In the genomic region with DNA sequence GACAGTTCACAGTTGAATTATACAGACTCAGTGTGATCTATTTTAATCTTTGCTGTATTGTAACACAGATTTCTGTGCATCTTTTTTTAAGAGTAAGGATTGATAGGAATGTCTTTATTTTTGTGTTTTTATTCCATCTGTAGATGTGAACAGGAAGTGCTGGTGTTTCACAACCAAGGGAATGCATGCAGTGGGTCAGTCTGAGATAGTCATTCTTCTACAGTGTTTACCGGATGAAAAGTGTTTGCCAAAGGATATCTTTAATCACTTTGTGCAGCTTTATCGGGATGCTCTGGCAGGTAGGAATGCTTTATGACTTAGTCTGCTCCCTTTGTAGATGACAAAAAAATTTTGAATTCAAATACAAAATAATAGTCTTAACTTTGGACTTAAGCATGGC, we compare ENCODE assay signal across 20 cellular contexts.
DNase-seq lines count a peak whose midpoint lies in the region; ATAC-seq, FAIRE-seq and TF ChIP-seq lines count a peak whose summit lies in the region.
"Had no signal": no experiment of that assay in that cellular context is flagged by ENCODE, and none has a peak within 500 bp of the region (broad histone marks: within the 10 kb centered on the region; RNA-seq: fewer than 3 reads in every experiment).

No MANE protein-coding gene starts in this region.

- H3K9me3 ChIP-seq in PC-3 (ENCODE audit: low read length) (no peaks in the 10 kb centered on the region), endodermal cell (ENCODE audit: control insufficient read depth, low read length) (no peaks in the 10 kb centered on the region), keratinocyte (ENCODE audit: control insufficient read depth, low read depth, low read length) (no peaks in the 10 kb centered on the region)
- H3K9me3 ChIP-seq: ascending aorta, SJSA1, vagina had no signal

- H3K27me3 ChIP-seq in PC-3 (ENCODE audit: low read length) (no peaks in the 10 kb centered on the region), endodermal cell (ENCODE audit: control insufficient read depth, insufficient read depth, low read length, poor library complexity, severe bottlenecking) (no peaks in the 10 kb centered on the region), keratinocyte (ENCODE audit: control insufficient read depth, extremely low read depth, insufficient read depth, low read length) (no peaks in the 10 kb centered on the region), dorsolateral prefrontal cortex (no peaks in the 10 kb centered on the region)
- H3K27me3 ChIP-seq: ascending aorta, SJSA1, vagina had no signal

- ATAC-seq in PC-3 (no peak), HG02798 (IDR thresholded peaks at IDR 0.05; ENCODE audit: poor library complexity, unreplicated experiment) (no peak), HG02870 (IDR thresholded peaks at IDR 0.05; ENCODE audit: unreplicated experiment) (no peak)
- ATAC-seq: T-helper 17 cell had no signal

- FAIRE-seq in keratinocyte (lab: Jason Lieb, UNC): peak; percentile 9
- FAIRE-seq: colon had no signal

- no peak overlapping the region for H3K27ac ChIP-seq in PC-3 (ENCODE audit: low read length)
- no peak overlapping the region for H3K27ac ChIP-seq in endodermal cell (ENCODE audit: low read depth, low read length)
- no peak overlapping the region for H3K27ac ChIP-seq in keratinocyte (ENCODE audit: control insufficient read depth, insufficient read depth, low read length)
- H3K27ac ChIP-seq in dorsolateral prefrontal cortex: no peak overlapping the region
- H3K27ac ChIP-seq: ascending aorta, SJSA1, vagina, WERI-Rb-1 had no signal

- no peak overlapping the region for H3K4me3 ChIP-seq in PC-3 (ENCODE audit: low read length)
- H3K4me3 ChIP-seq in endodermal cell (ENCODE audit: low read length): no peak overlapping the region
- no peak overlapping the region for H3K4me3 ChIP-seq in keratinocyte (ENCODE audit: control insufficient read depth in 2 of 3, extremely low read depth in 1 of 3, insufficient read depth in 2 of 3, low read depth in 1 of 3, low read length in 3 of 3)
- no peak overlapping the region for H3K4me3 ChIP-seq in dorsolateral prefrontal cortex
- H3K4me3 ChIP-seq: ascending aorta, SJSA1, vagina had no signal

- TF ChIP-seq CTCF in PC-3 (conservative IDR thresholded peaks at IDR 0.05; ENCODE audit: low read depth, low read length) (no peak), endodermal cell (conservative IDR thresholded peaks at IDR 0.05) (no peak), keratinocyte (optimal IDR thresholded peaks at IDR 0.05 in 1 of 3, IDR thresholded peaks at IDR 0.05 in 1 of 3, conservative IDR thresholded peaks at IDR 0.05 in 1 of 3; ENCODE audit: extremely low read depth in 1 of 3, insufficient read depth in 2 of 3, low read length in 3 of 3) (no peak), dorsolateral prefrontal cortex (IDR thresholded peaks at IDR 0.05 in 54 of 56, conservative IDR thresholded peaks at IDR 0.05 in 2 of 56; ENCODE audit: low read depth in 1 of 56, partially characterized antibody in 56 of 56) (no peak)

- no peak overlapping the region for H3K4me2 ChIP-seq in PC-3 (ENCODE audit: low read length)
- H3K4me2 ChIP-seq in keratinocyte (ENCODE audit: control insufficient read depth, extremely low read depth, insufficient read depth, low read depth, low read length): no peak overlapping the region

- DNase-seq in EH (ENCODE audit: low read depth): peak; percentile 70
- DNase-seq in PC-3: peak; percentile 22
- no peak for DNase-seq in endodermal cell
- no peak for DNase-seq in keratinocyte (ENCODE audit: low read depth, low spot score)
- no peak for DNase-seq in NCI-H1048 (lab: John Stamatoyannopoulos, UW)
- DNase-seq in dorsolateral prefrontal cortex: no peak
- DNase-seq: activated CD4-positive, alpha-beta T cell treated with anti-CD3 and anti-CD28 coated beads, Interleukin-2, amount 50 U/mL, for 4 hours; activated naive CD4-positive, alpha-beta T cell treated with Interleukin-2 at 50 U/mL for 16 hours; NCI-H1436; NCI-H82; nucleus accumbens; T-helper 17 cell; WERI-Rb-1 had no signal

- CTCF ChIA-PET in PC-3 (lab: Charles Lee): no interaction called here

- no peak overlapping the region for H3K4me3 Mint-ChIP-seq in endodermal cell
- H3K4me3 Mint-ChIP-seq: CD14-positive monocyte, T-helper 17 cell had no signal

- dilution Hi-C loops in keratinocyte (cut with MboI; ENCODE audit: extremely low pct_ligation_motif_present, low sequenced_read_pairs): no loop called here

- H3K27me3 Mint-ChIP-seq in endodermal cell (ENCODE audit: insufficient read depth): no peaks in the 10 kb centered on the region
- H3K27me3 Mint-ChIP-seq: T-helper 17 cell had no signal

- no peaks in the 10 kb centered on the region for H3K79me2 ChIP-seq in PC-3 (ENCODE audit: low read length)
- no peaks in the 10 kb centered on the region for H3K79me2 ChIP-seq in keratinocyte (ENCODE audit: control insufficient read depth, insufficient read depth, low read length)

- no peaks in the 10 kb centered on the region for H3K4me1 ChIP-seq in PC-3 (ENCODE audit: insufficient read depth, low read length)
- no peaks in the 10 kb centered on the region for H3K4me1 ChIP-seq in endodermal cell (ENCODE audit: control insufficient read depth, insufficient read depth, low read length)
- H3K4me1 ChIP-seq in keratinocyte (ENCODE audit: control insufficient read depth, extremely low read depth, insufficient read depth, low read length): no peaks in the 10 kb centered on the region
- H3K4me1 ChIP-seq: ascending aorta, SJSA1, vagina had no signal

- no peaks in the 10 kb centered on the region for H3K9me2 ChIP-seq in PC-3 (replicated peaks; ENCODE audit: low read length)

- H3K36me3 Mint-ChIP-seq in endodermal cell (ENCODE audit: low read depth): peaks cover 22% of the 10 kb centered on the region
- H3K36me3 Mint-ChIP-seq: CD14-positive monocyte had no signal

- 90 to 96% methylated on average over 2 of the region's 2 CpGs for WGBS in endodermal cell (ENCODE audit: insufficient coverage in 1 of 2, insufficient read length in 1 of 2), 2 experiments

- H4K20me1 ChIP-seq in PC-3 (ENCODE audit: low read length) (no peaks in the 10 kb centered on the region), keratinocyte (ENCODE audit: control insufficient read depth, extremely low read depth, insufficient read depth, low read length) (no peaks in the 10 kb centered on the region)

- no peaks in the 10 kb centered on the region for H3F3A ChIP-seq in PC-3 (ENCODE audit: low read length, unreplicated experiment)

- no peaks in the 10 kb centered on the region for H3K9me1 ChIP-seq in keratinocyte (ENCODE audit: control insufficient read depth, extremely low read depth, insufficient read depth, low read length)

- no TSS peak for BruUV-seq in PC-3 (replicated peaks; lab: Mats Ljungman, UMichigan)

- POLR2A ChIA-PET in PC-3 (lab: Charles Lee; ENCODE audit: unreplicated experiment): no interaction called here

- peak overlapping the region; percentile 9 for H3K27ac Mint-ChIP-seq in endodermal cell
- H3K27ac Mint-ChIP-seq: CD14-positive monocyte, T-helper 17 cell had no signal

- H2AFZ ChIP-seq in PC-3 (ENCODE audit: low read length): no peak overlapping the region
- H2AFZ ChIP-seq in keratinocyte (ENCODE audit: control insufficient read depth, low read length): no peak overlapping the region

- intact Hi-C loops in PC-3 (cut with micrococcal nuclease) (no loop called here), dorsolateral prefrontal cortex (cut with DNase I) (no loop called here)

- H3K9ac ChIP-seq in PC-3 (ENCODE audit: low read length) (no peak overlapping the region), endodermal cell (ENCODE audit: extremely low read depth, low read length, poor library complexity, severe bottlenecking) (no peak overlapping the region), keratinocyte (ENCODE audit: control insufficient read depth, extremely low read depth, insufficient read depth, low read length) (no peak overlapping the region)

- no peaks in the 10 kb centered on the region for H3K4me1 Mint-ChIP-seq in endodermal cell
- H3K4me1 Mint-ChIP-seq: CD14-positive monocyte, T-helper 17 cell had no signal

- H3K36me3 ChIP-seq in PC-3 (ENCODE audit: low read depth, low read length) (no peaks in the 10 kb centered on the region), endodermal cell (ENCODE audit: control insufficient read depth, insufficient read depth, low read length) (peaks cover 13% of the 10 kb centered on the region), keratinocyte (ENCODE audit: control insufficient read depth in 2 of 2, extremely low read depth in 1 of 2, insufficient read depth in 2 of 2, low read length in 2 of 2) (peaks cover 0 to 4% of the 10 kb centered on the region in 2 experiments)
- H3K36me3 ChIP-seq: SJSA1 had no signal

- no peaks in the 10 kb centered on the region for H3K9me3 Mint-ChIP-seq in endodermal cell

Comparison
In these comparisons a context has a peak if more than half of its experiments do, and no peak if none do; other contexts are left out.
1. DNase-seq: peak in EH (single experiment) and PC-3 (single experiment); none in endodermal cell (single experiment), keratinocyte (single experiment), NCI-H1048 (single experiment) and dorsolateral prefrontal cortex (0 of 10).